In the genomic region with DNA sequence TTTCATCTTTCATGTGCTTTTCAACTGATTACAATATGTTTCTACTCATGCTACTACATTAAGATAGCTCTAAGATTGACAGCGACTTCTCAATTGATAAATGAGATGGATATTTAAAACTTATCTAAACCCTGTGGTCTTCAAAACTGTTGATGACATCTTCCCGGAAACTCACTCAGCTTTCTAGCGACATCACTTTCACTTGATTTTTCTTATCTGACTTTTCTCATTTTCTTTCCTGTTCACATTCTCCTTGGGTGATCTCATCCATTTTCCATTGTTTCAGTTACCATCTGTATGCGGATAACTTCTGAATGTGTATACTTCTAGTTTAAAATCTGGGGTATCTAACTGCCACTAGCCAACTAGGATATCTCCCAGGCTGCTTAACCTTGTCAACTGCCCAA, we compare ENCODE assay signal across 13 cellular contexts. TPM values are rescaled to one million over a fixed set of nuclear protein-coding genes. Genes with fewer than 3 reads are reported as not detected.
A peak's percentile ranks its signal among the peaks of the same experiment; 100 is the strongest.
DNase-seq lines count a peak whose midpoint lies in the region; ATAC-seq, FAIRE-seq and TF ChIP-seq lines count a peak whose summit lies in the region.
"Had no signal": no experiment of that assay in that cellular context is flagged by ENCODE, and none has a peak within 500 bp of the region (broad histone marks: within the 10 kb centered on the region; RNA-seq: fewer than 3 reads in every experiment).

No MANE protein-coding gene starts in this region.

- H3K27me3 ChIP-seq in endothelial cell of umbilical vein (ENCODE audit: control insufficient read depth in 2 of 2, insufficient read depth in 2 of 2, low read length in 2 of 2) (no peaks in the 10 kb centered on the region), trophoblast cell (ENCODE audit: insufficient read depth, low read length) (no peaks in the 10 kb centered on the region)
- H3K27me3 ChIP-seq: dorsolateral prefrontal cortex had no signal

- H3K9me3 ChIP-seq in T-helper 17 cell (ENCODE audit: control insufficient read depth, low read length, poor library complexity, severe bottlenecking) (no peaks in the 10 kb centered on the region), endothelial cell of umbilical vein (replicated peaks; ENCODE audit: control insufficient read depth, insufficient read depth, low read length) (no peaks in the 10 kb centered on the region), trophoblast cell (ENCODE audit: insufficient read depth, low read depth, low read length) (no peaks in the 10 kb centered on the region)

- no peak overlapping the region for H2BK12ac ChIP-seq in trophoblast cell (ENCODE audit: low read length)

- H3K9ac ChIP-seq in endothelial cell of umbilical vein (replicated peaks; ENCODE audit: extremely low read depth, insufficient read depth, low read length) (peak overlapping the region; percentile 97), trophoblast cell (ENCODE audit: low read length) (no peak overlapping the region)

- H3K79me2 ChIP-seq in endothelial cell of umbilical vein (ENCODE audit: control insufficient read depth, insufficient read depth, low read length): peaks cover 82% of the 10 kb centered on the region
- H3K79me2 ChIP-seq in trophoblast cell (ENCODE audit: control insufficient read depth, insufficient read depth, low read length, poor library complexity): peaks cover 26% of the 10 kb centered on the region

- no peak overlapping the region for H2BK120ac ChIP-seq in trophoblast cell (ENCODE audit: insufficient read depth, low read length, poor library complexity)

- POLR2A ChIA-PET in activated CD4-positive, alpha-beta T cell treated with anti-CD3 and anti-CD28 coated beads for 36 hours (lab: Charles Lee): interaction anchor here (0.6 to 0.7 kb wide), 2 partner anchors 38 to 546 kb away, joined by 4 to 5 read pairs; a partner anchor contains a TSS
- POLR2A ChIA-PET in endothelial cell of umbilical vein (lab: Charles Lee): interaction anchor here (0.6 to 1.4 kb wide), 3 partner anchors 14 to 127 kb away, joined by 3 to 4 read pairs (median 4); no protein-coding TSS in a partner anchor

- intact Hi-C loops in activated CD4-positive, alpha-beta T cell treated with anti-CD3 and anti-CD28 coated beads for 36 hours (cut with DNase I, micrococcal nuclease): no loop called here
- intact Hi-C loops in endothelial cell of umbilical vein (cut with micrococcal nuclease): loop anchor here (1.0 kb wide), 1 partner anchor 39 kb away; no protein-coding TSS in a partner anchor

- H3K4me1 Mint-ChIP-seq in activated CD4-positive, alpha-beta T cell treated with anti-CD3 and anti-CD28 coated beads for 36 hours: peaks cover 44% of the 10 kb centered on the region
- peaks cover 52% of the 10 kb centered on the region for H3K4me1 Mint-ChIP-seq in T-helper 17 cell

- H2AFZ ChIP-seq in endothelial cell of umbilical vein (ENCODE audit: low read depth, low read length): no peak overlapping the region
- no peak overlapping the region for H2AFZ ChIP-seq in trophoblast cell (ENCODE audit: insufficient read depth, low read length, poor library complexity)

- H2AK5ac ChIP-seq in trophoblast cell (ENCODE audit: low read length): no peak overlapping the region

- no peak for ATAC-seq in activated CD4-positive, alpha-beta T cell treated with anti-CD3 and anti-CD28 coated beads for 36 hours
- no peak for ATAC-seq in T-helper 17 cell
- ATAC-seq in GM21447 (IDR thresholded peaks at IDR 0.05; ENCODE audit: unreplicated experiment): no peak

- H3K9me1 ChIP-seq in endothelial cell of umbilical vein (replicated peaks; ENCODE audit: control insufficient read depth, extremely low read depth, insufficient read depth, low read length): no peaks in the 10 kb centered on the region

- peaks cover 9% of the 10 kb centered on the region for H3K79me1 ChIP-seq in trophoblast cell (ENCODE audit: low read length)

- H3K18ac ChIP-seq in trophoblast cell (ENCODE audit: low read length): no peak overlapping the region

- no peaks in the 10 kb centered on the region for H4K20me1 ChIP-seq in endothelial cell of umbilical vein (replicated peaks; ENCODE audit: control insufficient read depth, extremely low read depth, insufficient read depth, low read length)

- no peak for TF ChIP-seq CTCF in endothelial cell of umbilical vein (IDR thresholded peaks at IDR 0.05; ENCODE audit: extremely low read depth in 1 of 2, insufficient read depth in 1 of 2, low read depth in 1 of 2, low read length in 2 of 2)

- TF ChIP-seq POLR2A in endothelial cell of umbilical vein (IDR thresholded peaks at IDR 0.05; ENCODE audit: low read depth, low read length): peak; percentile 40

- H3K27me3 Mint-ChIP-seq in activated CD4-positive, alpha-beta T cell treated with anti-CD3 and anti-CD28 coated beads for 36 hours: no peaks in the 10 kb centered on the region
- H3K27me3 Mint-ChIP-seq in T-helper 17 cell: no peaks in the 10 kb centered on the region

- peak overlapping the region; percentile 49 for H3K4ac ChIP-seq in trophoblast cell (ENCODE audit: low read depth, low read length)

- peak overlapping the region; percentile 88 for H3K4me3 Mint-ChIP-seq in activated CD4-positive, alpha-beta T cell treated with anti-CD3 and anti-CD28 coated beads for 36 hours
- H3K4me3 Mint-ChIP-seq in T-helper 17 cell: peak overlapping the region; percentile 80

- H3K4me3 ChIP-seq in endothelial cell of umbilical vein (replicated peaks in 1 of 3; ENCODE audit: insufficient read depth in 1 of 3, low read depth in 1 of 3, low read length in 3 of 3) (peak overlapping the region in 2 of 3 experiments; percentile 19 to 67), trophoblast cell (ENCODE audit: low read depth, low read length) (no peak overlapping the region)
- H3K4me3 ChIP-seq: lung had no signal

- dilution Hi-C loops in endothelial cell of umbilical vein (cut with MboI; ENCODE audit: extremely low pct_ligation_motif_present, low sequenced_read_pairs): no loop called here

- no peak for DNase-seq in activated CD4-positive, alpha-beta T cell treated with anti-CD3 and anti-CD28 coated beads for 36 hours
- DNase-seq in activated CD4-positive, alpha-beta T cell treated with anti-CD3 and anti-CD28 coated beads for 4 hours: no peak
- no peak for DNase-seq in T-helper 17 cell
- peak; percentile 93 for DNase-seq in endothelial cell of umbilical vein (ENCODE audit: low read depth, low spot score)
- DNase-seq in trophoblast cell: no peak
- no peak for DNase-seq in GOT3 (lab: John Stamatoyannopoulos, UW)
- no peak for DNase-seq in NCI-H526 treated with DMSO at 0.1 percent for 48 hours (lab: John Stamatoyannopoulos, UW)
- DNase-seq: activated CD4-positive, alpha-beta T cell treated with anti-CD3 and anti-CD28 coated beads for 1 hour; dorsolateral prefrontal cortex; stimulated activated CD4-positive, alpha-beta T cell treated with anti-CD3 and anti-CD28 coated beads, Interleukin-4, amount 100 ng/mL, for 4 hours had no signal

- H4K12ac ChIP-seq in trophoblast cell (ENCODE audit: low read depth, low read length): no peak overlapping the region

- H3K4me1 ChIP-seq in endothelial cell of umbilical vein (ENCODE audit: control insufficient read depth, extremely low read depth, insufficient read depth, low read length) (peaks cover 34% of the 10 kb centered on the region), trophoblast cell (ENCODE audit: control insufficient read depth in 1 of 2, insufficient read depth in 2 of 2, low read length in 2 of 2) (peaks cover 0 to 2% of the 10 kb centered on the region in 2 experiments)

- H3K23ac ChIP-seq in trophoblast cell (ENCODE audit: low read length): no peak overlapping the region

- H3K4me2 ChIP-seq in endothelial cell of umbilical vein (ENCODE audit: insufficient read depth, low read length): peak overlapping the region; percentile 95
- H3K4me2 ChIP-seq in trophoblast cell (ENCODE audit: low read length): no peak overlapping the region

- H3K36me3 Mint-ChIP-seq in activated CD4-positive, alpha-beta T cell treated with anti-CD3 and anti-CD28 coated beads for 36 hours (ENCODE audit: low read depth): peaks cover 46% of the 10 kb centered on the region
- H3K36me3 Mint-ChIP-seq in T-helper 17 cell (ENCODE audit: low read depth): peaks cover 6% of the 10 kb centered on the region

- H2BK5ac ChIP-seq in trophoblast cell (ENCODE audit: low read depth, low read length, poor library complexity): no peak overlapping the region

- no peak overlapping the region for H4K8ac ChIP-seq in trophoblast cell (ENCODE audit: low read depth, low read length)

- CTCF ChIA-PET in activated CD4-positive, alpha-beta T cell treated with anti-CD3 and anti-CD28 coated beads for 36 hours (lab: Charles Lee): interaction anchor here (0.6 to 1.0 kb wide), 2 partner anchors 8 to 75 kb away, joined by 3 read pairs; no protein-coding TSS in a partner anchor
- CTCF ChIA-PET in endothelial cell of umbilical vein (lab: Charles Lee): interaction anchor here (1.0 to 1.2 kb wide), 2 partner anchors 10 to 14 kb away, joined by 3 to 4 read pairs; no protein-coding TSS in a partner anchor

- H3K36me3 ChIP-seq in endothelial cell of umbilical vein (ENCODE audit: control insufficient read depth in 2 of 2, extremely low read depth in 1 of 2, insufficient read depth in 2 of 2, low read length in 2 of 2): peaks cover 3 to 8% of the 10 kb centered on the region in 2 experiments
- peaks cover 3 to 9% of the 10 kb centered on the region in 2 experiments for H3K36me3 ChIP-seq in trophoblast cell (ENCODE audit: control insufficient read depth in 1 of 2, insufficient read depth in 2 of 2, low read length in 2 of 2)

- peak overlapping the region; percentile 75 for H3K27ac Mint-ChIP-seq in activated CD4-positive, alpha-beta T cell treated with anti-CD3 and anti-CD28 coated beads for 36 hours
- peak overlapping the region; percentile 89 for H3K27ac Mint-ChIP-seq in T-helper 17 cell

- no peak overlapping the region for H3K14ac ChIP-seq in trophoblast cell (ENCODE audit: low read length)

- no peak overlapping the region for H4K91ac ChIP-seq in trophoblast cell (ENCODE audit: low read depth, low read length)

- peak; percentile 82 for FAIRE-seq in endothelial cell of umbilical vein (lab: Jason Lieb, UNC)

- peak overlapping the region; percentile 100 for H3K27ac ChIP-seq in endothelial cell of umbilical vein (ENCODE audit: insufficient read depth, low read depth, low read length)
- H3K27ac ChIP-seq in trophoblast cell (ENCODE audit: low read depth, low read length): no peak overlapping the region
- H3K27ac ChIP-seq: 22Rv1, dorsolateral prefrontal cortex had no signal

- BruUV-seq in endothelial cell of umbilical vein (replicated peaks; lab: Mats Ljungman, UMichigan): no TSS peak

- WGBS in trophoblast cell (ENCODE audit: extremely low coverage, insufficient coverage, insufficient read length): no CpG with 5 or more reads among the region's 4 CpGs

- H3K9me3 Mint-ChIP-seq in activated CD4-positive, alpha-beta T cell treated with anti-CD3 and anti-CD28 coated beads for 36 hours (ENCODE audit: low read depth): no peaks in the 10 kb centered on the region

RNA-seq across cellular contexts. Expression of a gene that starts 3.1 kb away (rescaled TPM):
- total RNA-seq in activated CD4-positive, alpha-beta T cell treated with anti-CD3 and anti-CD28 coated beads for 36 hours: 100 to 1,000 TPM; 108 to 133 TPM
- total RNA-seq in T-helper 17 cell (10 to 100 TPM; 77.7 to 88.2 TPM), endothelial cell of umbilical vein (140 and 148 TPM in 2 replicates)
- polyA plus RNA-seq in endothelial cell of umbilical vein: 58.1 and 75.5 TPM in 2 replicates
- polyA plus RNA-seq in endothelial cell of umbilical vein (2011; cell fraction: cytosol; rRNA removed): 66.3 and 76.8 TPM in 2 replicates
- 226 and 273 TPM in 2 replicates for polyA plus RNA-seq in endothelial cell of umbilical vein (2011; cell fraction: nucleus; rRNA removed)
- 97.3 and 135 TPM in 2 replicates for polyA plus RNA-seq in endothelial cell of umbilical vein (2012)
- polyA minus RNA-seq in endothelial cell of umbilical vein: 150 and 157 TPM in 2 replicates
- 23.2 TPM for polyA minus RNA-seq in endothelial cell of umbilical vein (2011; cell fraction: cytosol; rRNA and poly(A)+ RNA removed)
- polyA minus RNA-seq in endothelial cell of umbilical vein (2011; cell fraction: nucleus; rRNA and poly(A)+ RNA removed): 120 and 166 TPM in 2 replicates
- 67.1 and 67.9 TPM in 2 replicates for polyA plus RNA-seq in trophoblast cell (2013)

RNA-seq across cellular contexts. Expression of a gene that starts 4.4 kb away (rescaled TPM):
- total RNA-seq in activated CD4-positive, alpha-beta T cell treated with anti-CD3 and anti-CD28 coated beads for 36 hours: 10 to 100 TPM; 24.9 to 31.5 TPM
- total RNA-seq in T-helper 17 cell: 10 to 100 TPM; 15.1 to 15.6 TPM
- total RNA-seq in endothelial cell of umbilical vein: 16.1 and 17.1 TPM in 2 replicates
- polyA plus RNA-seq in endothelial cell of umbilical vein: 13.9 and 16.7 TPM in 2 replicates
- polyA plus RNA-seq in endothelial cell of umbilical vein (2011; cell fraction: cytosol; rRNA removed): 13.1 and 16.4 TPM in 2 replicates
- 8.8 and 9.8 TPM in 2 replicates for polyA plus RNA-seq in endothelial cell of umbilical vein (2011; cell fraction: nucleus; rRNA removed)
- 12.4 and 12.5 TPM in 2 replicates for polyA plus RNA-seq in endothelial cell of umbilical vein (2012)
- 8.4 and 9.1 TPM in 2 replicates for polyA minus RNA-seq in endothelial cell of umbilical vein
- polyA minus RNA-seq in endothelial cell of umbilical vein (2011; cell fraction: cytosol; rRNA and poly(A)+ RNA removed): 10.4 TPM
- 5.7 and 8.8 TPM in 2 replicates for polyA minus RNA-seq in endothelial cell of umbilical vein (2011; cell fraction: nucleus; rRNA and poly(A)+ RNA removed)
- polyA plus RNA-seq in trophoblast cell (2013): 17.5 and 17.7 TPM in 2 replicates
